Comparison of ENCODE assay signal across 9 cellular contexts in the genomic region with DNA sequence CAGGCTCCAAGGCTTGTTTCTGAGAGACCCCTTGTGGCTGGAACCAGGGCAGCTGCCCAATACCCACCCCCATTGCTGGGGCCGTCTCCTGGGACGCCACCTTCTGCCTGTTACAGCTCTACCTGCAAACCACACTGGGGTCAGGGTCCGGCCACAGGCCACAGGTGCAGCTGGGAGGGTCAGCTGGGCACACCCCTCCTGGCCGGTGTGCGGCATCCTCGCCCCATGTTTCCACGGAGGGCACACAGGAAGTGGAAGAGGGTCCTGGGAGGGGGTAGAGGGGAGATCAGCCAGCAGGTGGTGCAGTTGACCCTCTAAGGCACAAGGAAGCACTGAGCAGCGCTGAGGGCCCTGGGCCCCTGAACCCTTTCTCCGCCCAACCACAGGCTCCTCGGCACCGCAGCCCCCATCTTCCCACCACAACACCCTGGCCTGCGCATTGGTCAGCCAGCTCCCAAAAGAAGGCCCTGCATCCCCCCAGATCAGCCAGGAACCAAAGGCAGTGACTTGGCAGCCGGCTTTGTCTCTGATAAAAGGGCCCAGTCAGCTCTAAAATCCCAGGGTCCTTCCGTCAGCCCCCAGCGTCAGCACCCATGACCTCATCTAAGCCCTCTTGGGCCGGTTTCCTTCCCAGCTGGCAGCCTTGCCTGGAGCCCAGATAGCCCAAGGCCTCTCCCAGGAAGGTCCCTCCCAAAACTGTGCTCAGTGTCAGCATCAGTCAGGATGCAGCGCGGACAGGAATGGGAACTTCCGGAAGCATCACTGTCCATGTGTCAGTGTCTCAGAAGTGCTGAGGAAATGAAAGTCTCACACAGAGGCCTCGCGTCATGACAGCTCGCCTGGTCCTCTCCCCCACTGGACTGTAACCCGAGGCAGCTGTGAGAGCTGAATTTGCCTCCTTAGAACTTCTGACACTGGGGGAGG. TPM values are rescaled to one million over a fixed set of nuclear protein-coding genes. Genes with fewer than 3 reads are reported as not detected.
A peak's percentile ranks its signal among the peaks of the same experiment; 100 is the strongest.
DNase-seq lines count a peak whose midpoint lies in the region; ATAC-seq, FAIRE-seq and TF ChIP-seq lines count a peak whose summit lies in the region.
"Had no signal": no experiment of that assay in that cellular context is flagged by ENCODE, and none has a peak within 500 bp of the region (broad histone marks: within the 10 kb centered on the region; RNA-seq: fewer than 3 reads in every experiment).

No MANE protein-coding gene starts in this region.

- H3K4me3 Mint-ChIP-seq in CD8-positive, alpha-beta T cell = peak overlapping the region; percentile 39
- H3K4me3 Mint-ChIP-seq in astrocyte (ENCODE audit: unreplicated experiment) = peak overlapping the region; percentile 9
- no peak overlapping the region for H3K4me3 Mint-ChIP-seq in activated CD4-positive, alpha-beta T cell treated with anti-CD3 and anti-CD28 coated beads, Interleukin-2, amount 10 ng/mL, durations not matched to agents 7 days and 5 days

- no peak overlapping the region for H2AFZ ChIP-seq in astrocyte (ENCODE audit: low read depth, low read length)
- no peak overlapping the region for H2AFZ ChIP-seq in mesenchymal stem cell (ENCODE audit: low read depth, low read length)

- no peak for TF ChIP-seq POLR2A in uterus (IDR thresholded peaks at IDR 0.05)

- no peaks in the 10 kb centered on the region for H3K9me3 ChIP-seq in CD8-positive, alpha-beta T cell (ENCODE audit: low read length)
- H3K9me3 ChIP-seq in astrocyte (ENCODE audit: insufficient read depth, low read depth, low read length) (no peaks in the 10 kb centered on the region), mesenchymal stem cell (ENCODE audit: control insufficient read depth, low read length) (no peaks in the 10 kb centered on the region), uterus (no peaks in the 10 kb centered on the region)
- H3K9me3 ChIP-seq: gastrocnemius medialis had no signal

- H3K9me3 Mint-ChIP-seq in CD8-positive, alpha-beta T cell = no peaks in the 10 kb centered on the region
- no peaks in the 10 kb centered on the region for H3K9me3 Mint-ChIP-seq in astrocyte (ENCODE audit: unreplicated experiment)
- H3K9me3 Mint-ChIP-seq in activated CD4-positive, alpha-beta T cell treated with anti-CD3 and anti-CD28 coated beads, Interleukin-2, amount 10 ng/mL, durations not matched to agents 7 days and 5 days = no peaks in the 10 kb centered on the region

- no peak overlapping the region for H3K14ac ChIP-seq in mesenchymal stem cell (ENCODE audit: low read length in 2 of 2)

- intact Hi-C loops in CD8-positive, alpha-beta T cell (cut with DNase I, micrococcal nuclease) = loop anchor here (1.0 to 10.0 kb wide), 3 partner anchors 102 to 236 kb away; no protein-coding TSS in a partner anchor
- intact Hi-C loops in uterus (cut with DNase I; ENCODE audit: low total_unique reads) = no loop called here

- H3K36me3 Mint-ChIP-seq in CD8-positive, alpha-beta T cell = no peaks in the 10 kb centered on the region
- peaks cover 4% of the 10 kb centered on the region for H3K36me3 Mint-ChIP-seq in astrocyte (ENCODE audit: low read depth, unreplicated experiment)
- H3K36me3 Mint-ChIP-seq in activated CD4-positive, alpha-beta T cell treated with anti-CD3 and anti-CD28 coated beads, Interleukin-2, amount 10 ng/mL, durations not matched to agents 7 days and 5 days (ENCODE audit: low read depth) = no peaks in the 10 kb centered on the region

- CTCF ChIA-PET in CD8-positive, alpha-beta T cell (lab: Charles Lee) = interaction anchor here (1.2 to 2.8 kb wide), 3 partner anchors 7 to 103 kb away, joined by 3 to 25 read pairs (median 3); no protein-coding TSS in a partner anchor
- CTCF ChIA-PET in activated CD4-positive, alpha-beta T cell treated with anti-CD3 and anti-CD28 coated beads, Interleukin-2, amount 10 ng/mL, durations not matched to agents 7 days and 5 days (lab: Charles Lee) = interaction anchor here (0.5 to 1.5 kb wide), 3 partner anchors 42 to 1351 kb away, joined by 3 read pairs; no protein-coding TSS in a partner anchor

- POLR2A ChIA-PET in CD8-positive, alpha-beta T cell (lab: Charles Lee) = no interaction called here
- POLR2A ChIA-PET in activated CD4-positive, alpha-beta T cell treated with anti-CD3 and anti-CD28 coated beads, Interleukin-2, amount 10 ng/mL, durations not matched to agents 7 days and 5 days (lab: Charles Lee) = no interaction called here

- H3K4ac ChIP-seq in mesenchymal stem cell (ENCODE audit: low read depth in 1 of 2, low read length in 2 of 2) = no peak overlapping the region

- peaks cover 22% of the 10 kb centered on the region for H3K27me3 Mint-ChIP-seq in CD8-positive, alpha-beta T cell (ENCODE audit: low read depth)
- peaks cover 26% of the 10 kb centered on the region for H3K27me3 Mint-ChIP-seq in astrocyte (ENCODE audit: low read depth, unreplicated experiment)
- peaks cover 30% of the 10 kb centered on the region for H3K27me3 Mint-ChIP-seq in activated CD4-positive, alpha-beta T cell treated with anti-CD3 and anti-CD28 coated beads, Interleukin-2, amount 10 ng/mL, durations not matched to agents 7 days and 5 days

- WGBS in mesenchymal stem cell = 81% methylated on average over 19 of the region's 23 CpGs

- ATAC-seq in CD8-positive, alpha-beta T cell = peak; percentile 32
- ATAC-seq in HG03039 (IDR thresholded peaks at IDR 0.05; ENCODE audit: unreplicated experiment) = no peak
- ATAC-seq: gastrocnemius medialis had no signal

- no peaks in the 10 kb centered on the region for H3K36me3 ChIP-seq in CD8-positive, alpha-beta T cell (ENCODE audit: insufficient read depth, low read length)
- H3K36me3 ChIP-seq in astrocyte (ENCODE audit: insufficient read depth, low read length) = no peaks in the 10 kb centered on the region
- H3K36me3 ChIP-seq in mesenchymal stem cell (ENCODE audit: control insufficient read depth in 1 of 2, insufficient read depth in 2 of 2, low read depth in 1 of 2, low read length in 2 of 2) = peaks cover 0 to 4% of the 10 kb centered on the region in 2 experiments
- no peaks in the 10 kb centered on the region for H3K36me3 ChIP-seq in uterus
- H3K36me3 ChIP-seq: gastrocnemius medialis had no signal

- H2BK120ac ChIP-seq in mesenchymal stem cell (ENCODE audit: low read depth, low read length) = peak overlapping the region; percentile 15

- no peak overlapping the region for H2BK12ac ChIP-seq in mesenchymal stem cell (ENCODE audit: low read length in 2 of 2)

- H4K20me1 ChIP-seq in astrocyte (ENCODE audit: insufficient read depth, low read length) = no peaks in the 10 kb centered on the region

- H3K4me1 Mint-ChIP-seq in CD8-positive, alpha-beta T cell (ENCODE audit: low read depth) = peaks cover 12% of the 10 kb centered on the region
- H3K4me1 Mint-ChIP-seq in astrocyte (ENCODE audit: low read depth, unreplicated experiment) = peaks cover 1% of the 10 kb centered on the region
- peaks cover 6% of the 10 kb centered on the region for H3K4me1 Mint-ChIP-seq in activated CD4-positive, alpha-beta T cell treated with anti-CD3 and anti-CD28 coated beads, Interleukin-2, amount 10 ng/mL, durations not matched to agents 7 days and 5 days

- H3K9ac ChIP-seq in astrocyte (ENCODE audit: low read length) = no peak overlapping the region
- no peak overlapping the region for H3K9ac ChIP-seq in mesenchymal stem cell (ENCODE audit: low read length)

- peak overlapping the region; percentile 83 for H3K4me2 ChIP-seq in astrocyte (ENCODE audit: low read length)
- no peak overlapping the region for H3K4me2 ChIP-seq in mesenchymal stem cell (ENCODE audit: low read length, poor library complexity, severe bottlenecking)

- H3K4me1 ChIP-seq in CD8-positive, alpha-beta T cell (ENCODE audit: insufficient read depth, low read length) = peaks cover 9% of the 10 kb centered on the region
- H3K4me1 ChIP-seq in astrocyte (ENCODE audit: insufficient read depth, low read length) (peaks cover 20% of the 10 kb centered on the region), mesenchymal stem cell (ENCODE audit: control insufficient read depth, insufficient read depth, low read depth, low read length) (peaks cover 54% of the 10 kb centered on the region), uterus (peaks cover 0 to 12% of the 10 kb centered on the region in 2 donors)

- no peak for TF ChIP-seq EP300 in Ishikawa (IDR thresholded peaks at IDR 0.05; ENCODE audit: borderline replicate concordance)

- H3K23ac ChIP-seq in mesenchymal stem cell (ENCODE audit: low read length in 2 of 2) = no peak overlapping the region

- no peaks in the 10 kb centered on the region for H3K79me2 ChIP-seq in astrocyte (ENCODE audit: insufficient read depth, low read length)

- H4K91ac ChIP-seq in mesenchymal stem cell (ENCODE audit: low read length) = peak overlapping the region; percentile 32

- H3K4me3 ChIP-seq in CD8-positive, alpha-beta T cell (ENCODE audit: low read depth, low read length) = no peak overlapping the region
- H3K4me3 ChIP-seq in astrocyte (ENCODE audit: insufficient read depth, low read depth, low read length) = no peak overlapping the region
- H3K4me3 ChIP-seq in mesenchymal stem cell (ENCODE audit: insufficient read depth in 1 of 2, low read depth in 1 of 2, low read length in 2 of 2) = no peak overlapping the region
- H3K4me3 ChIP-seq in uterus = no peak overlapping the region

- peak; percentile 19; the same call in 1 of the 2 replicates for TF ChIP-seq RAD21 in Ishikawa (IDR thresholded peaks at IDR 0.05; ENCODE audit: low read depth)

- H3K18ac ChIP-seq in mesenchymal stem cell (ENCODE audit: low read depth in 1 of 2, low read length in 2 of 2) = no peak overlapping the region

- H3K79me1 ChIP-seq in mesenchymal stem cell (replicated peaks; ENCODE audit: low read length, poor library complexity, severe bottlenecking) = no peaks in the 10 kb centered on the region

- H3K27me3 ChIP-seq in CD8-positive, alpha-beta T cell (ENCODE audit: insufficient read depth, low read length) = peaks cover 11% of the 10 kb centered on the region
- H3K27me3 ChIP-seq in astrocyte (ENCODE audit: insufficient read depth, low read length) (no peaks in the 10 kb centered on the region), mesenchymal stem cell (ENCODE audit: control insufficient read depth in 1 of 2, insufficient read depth in 1 of 2, low read length in 2 of 2) (peaks cover 0 to 18% of the 10 kb centered on the region in 2 experiments), uterus (peaks cover 0 to 7% of the 10 kb centered on the region in 2 donors)

- H3K27ac Mint-ChIP-seq in CD8-positive, alpha-beta T cell = no peak overlapping the region
- no peak overlapping the region for H3K27ac Mint-ChIP-seq in astrocyte (ENCODE audit: unreplicated experiment)
- H3K27ac Mint-ChIP-seq in activated CD4-positive, alpha-beta T cell treated with anti-CD3 and anti-CD28 coated beads, Interleukin-2, amount 10 ng/mL, durations not matched to agents 7 days and 5 days = no peak overlapping the region

- H2BK5ac ChIP-seq in mesenchymal stem cell (ENCODE audit: low read depth, low read length, poor library complexity, severe bottlenecking) = no peak overlapping the region

- H3K27ac ChIP-seq in CD8-positive, alpha-beta T cell (ENCODE audit: low read depth, low read length) = no peak overlapping the region
- H3K27ac ChIP-seq in astrocyte (ENCODE audit: low read depth, low read length) = no peak overlapping the region
- no peak overlapping the region for H3K27ac ChIP-seq in mesenchymal stem cell (ENCODE audit: low read length, poor library complexity, severe bottlenecking)
- no peak overlapping the region for H3K27ac ChIP-seq in uterus
- H3K27ac ChIP-seq: gastrocnemius medialis had no signal

- peak overlapping the region; percentile 44 for H2BK15ac ChIP-seq in mesenchymal stem cell (ENCODE audit: low read depth, poor library complexity, severe bottlenecking)

- H2AK5ac ChIP-seq in mesenchymal stem cell (ENCODE audit: low read length, severe bottlenecking) = peak overlapping the region; percentile 54

- TF ChIP-seq CTCF in CD8-positive, alpha-beta T cell (IDR thresholded peaks at IDR 0.05) = no peak
- TF ChIP-seq CTCF in astrocyte (IDR thresholded peaks at IDR 0.05; ENCODE audit: insufficient read depth, low read depth, low read length) (no peak), uterus (IDR thresholded peaks at IDR 0.05) (peak in 1 of 4 experiments; percentile 9)

- no peak overlapping the region for H4K8ac ChIP-seq in mesenchymal stem cell (ENCODE audit: low read length)

- peak in 1 of 7 experiments; percentile 19 for DNase-seq in CD8-positive, alpha-beta T cell
- no peak for DNase-seq in astrocyte (ENCODE audit: low read depth)
- DNase-seq in mesenchymal stem cell = peak; percentile 55
- DNase-seq in uterus = no peak
- no peak for DNase-seq in HT-29 (ENCODE audit: low spot score)
- DNase-seq in activated CD4-positive, alpha-beta T cell treated with anti-CD3 and anti-CD28 coated beads, Interleukin-2, amount 10 ng/mL, durations not matched to agents 7 days and 5 days = no peak

- no peak for FAIRE-seq in astrocyte (lab: Jason Lieb, UNC)

RNA-seq across cellular contexts. Expression of gene ERFE, which starts 1.7 kb away (rescaled TPM):
- not detected for total RNA-seq in CD8-positive, alpha-beta T cell
- total RNA-seq in astrocyte (0.60 and 1.4 TPM in 2 replicates), uterus (under 1 TPM in 1 of 4 donors, not detected in 3; 0.83 TPM)
- 2.3 TPM for polyA plus RNA-seq in mesenchymal stem cell (2013, experiment 1 of 2)
- 2.3 TPM for polyA plus RNA-seq in mesenchymal stem cell (2013, experiment 2 of 2)
- 4.0 and 4.5 TPM in 2 replicates for total RNA-seq in HT-29 (2014; rRNA removed; shearing (Covaris generic))
- not detected for total RNA-seq in activated CD4-positive, alpha-beta T cell treated with anti-CD3 and anti-CD28 coated beads, Interleukin-2, amount 10 ng/mL, durations not matched to agents 7 days and 5 days

RNA-seq across cellular contexts. Expression of gene KLHL30, which starts 22.0 kb away (rescaled TPM):
- total RNA-seq in CD8-positive, alpha-beta T cell = not detected
- total RNA-seq in astrocyte = 0.53 and 0.59 TPM in 2 replicates
- 0.58 TPM for polyA plus RNA-seq in mesenchymal stem cell (2013, experiment 1 of 2)
- 0.52 TPM for polyA plus RNA-seq in mesenchymal stem cell (2013, experiment 2 of 2)
- 1 to 10 TPM in 1 of 4 donors, under 1 TPM in 2, not detected in 1; under 0.01 to 3.3 (median 0.62) TPM for total RNA-seq in uterus
- 1.1 and 1.7 TPM in 2 replicates for total RNA-seq in HT-29 (2014; rRNA removed; shearing (Covaris generic))
- not detected for total RNA-seq in activated CD4-positive, alpha-beta T cell treated with anti-CD3 and anti-CD28 coated beads, Interleukin-2, amount 10 ng/mL, durations not matched to agents 7 days and 5 days

RNA-seq across cellular contexts. Expression of gene ILKAP, which starts 43.0 kb away (rescaled TPM):
- total RNA-seq in CD8-positive, alpha-beta T cell = 100 to 1,000 TPM; 133 to 144 TPM
- total RNA-seq in astrocyte (32.3 and 35.2 TPM in 2 replicates), uterus (10 to 100 TPM in 3 of 4 donors, 1 to 10 TPM in 1; 9.2 to 78.0 (median 29.1) TPM)
- polyA plus RNA-seq in mesenchymal stem cell (2013, experiment 1 of 2) = 19.8 TPM
- 20.1 TPM for polyA plus RNA-seq in mesenchymal stem cell (2013, experiment 2 of 2)
- total RNA-seq in HT-29 (2014; rRNA removed; shearing (Covaris generic)) = 27.5 and 28.1 TPM in 2 replicates
- total RNA-seq in activated CD4-positive, alpha-beta T cell treated with anti-CD3 and anti-CD28 coated beads, Interleukin-2, amount 10 ng/mL, durations not matched to agents 7 days and 5 days = 10 to 100 TPM; 59.1 to 63.2 TPM
